In the genomic region with DNA sequence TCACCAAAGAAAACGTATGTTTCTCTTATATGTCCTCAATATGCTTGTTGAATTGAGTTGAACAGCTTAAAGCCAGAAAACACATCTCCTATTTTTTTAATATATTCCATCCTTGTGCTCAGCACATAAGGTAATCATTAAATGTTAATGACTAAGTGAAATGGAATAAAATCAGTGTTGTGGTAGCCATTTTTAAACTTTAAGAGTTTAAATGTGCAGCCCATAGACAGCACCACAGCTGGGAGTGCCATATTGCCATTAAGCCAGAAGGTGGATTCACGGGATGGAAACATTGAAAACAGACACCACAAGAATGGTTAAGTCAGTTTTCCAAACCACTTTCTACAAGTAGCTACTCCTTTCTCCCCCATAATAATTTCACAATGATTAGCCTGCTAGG, we compare ENCODE assay signal across 18 cellular contexts.
DNase-seq lines count a peak whose midpoint lies in the region; TF ChIP-seq lines count a peak whose summit lies in the region.
"Had no signal": no experiment of that assay in that cellular context is flagged by ENCODE, and none has a peak within 500 bp of the region (broad histone marks: within the 10 kb centered on the region; RNA-seq: fewer than 3 reads in every experiment).

No MANE protein-coding gene starts in this region.

- H3K4ac ChIP-seq in H9 (ENCODE audit: low read depth, low read length), result no peak overlapping the region

- no peak overlapping the region for H2BK15ac ChIP-seq in H9 (ENCODE audit: low read depth, low read length)

- H2AK5ac ChIP-seq in H9 (ENCODE audit: insufficient read length, low read length), result no peak overlapping the region

- no peaks in the 10 kb centered on the region for H3K79me1 ChIP-seq in H9 (ENCODE audit: insufficient read depth, low read depth, low read length, poor library complexity, severe bottlenecking)

- no peaks in the 10 kb centered on the region for H3K9me3 ChIP-seq in thyroid gland
- no peaks in the 10 kb centered on the region for H3K9me3 ChIP-seq in H9 (ENCODE audit: control insufficient read depth, low read depth, low read length)
- H3K9me3 ChIP-seq: BE2C had no signal

- no peak overlapping the region for H3K27ac ChIP-seq in brain microvascular endothelial cell
- H3K27ac ChIP-seq in thyroid gland, result no peak overlapping the region
- H3K27ac ChIP-seq in H9 (ENCODE audit: insufficient read length, low read depth, low read length), result no peak overlapping the region
- H3K27ac ChIP-seq: SK-N-MC had no signal

- 0 out of 2 replicates have a peak, but pooled peaks have one; percentile 14 for TF ChIP-seq CTCF in BJ (IDR thresholded peaks at IDR 0.05; ENCODE audit: insufficient read depth, low read depth, low read length)
- TF ChIP-seq CTCF in brain microvascular endothelial cell (IDR thresholded peaks at IDR 0.05; ENCODE audit: low read depth, low read length, missing control alignments), result peak; percentile 2
- TF ChIP-seq CTCF in osteocyte (IDR thresholded peaks at IDR 0.05), result peak; percentile 10
- no peak for TF ChIP-seq CTCF in thyroid gland (IDR thresholded peaks at IDR 0.05)
- TF ChIP-seq CTCF in H9 (conservative IDR thresholded peaks at IDR 0.05), result no peak

- CTCF ChIA-PET in BJ (lab: Yijun Ruan, JAX), result interaction anchor here (0.7 to 2.2 kb wide), 6 partner anchors 11 to 392 kb away, joined by 3 to 15 read pairs (median 5); no protein-coding TSS in a partner anchor

- no peaks in the 10 kb centered on the region for H3K79me2 ChIP-seq in H9 (ENCODE audit: insufficient read depth, low read length)

- H3K4me3 ChIP-seq in BJ (ENCODE audit: low read depth, low read length) (no peak overlapping the region), brain microvascular endothelial cell (ENCODE audit: low read depth, low read length) (no peak overlapping the region), thyroid gland (replicated peaks in 1 of 3) (no peak overlapping the region)
- H3K4me3 ChIP-seq: GM23338, K562, SK-N-MC had no signal

- H3K23me2 ChIP-seq in H9 (ENCODE audit: insufficient read length, low read depth, low read length, poor library complexity, severe bottlenecking), result no peaks in the 10 kb centered on the region

- H4K8ac ChIP-seq in H9 (replicated peaks; ENCODE audit: insufficient read length, low read depth, low read length), result no peak overlapping the region

- no peak overlapping the region for H2AFZ ChIP-seq in H9 (ENCODE audit: low read length)
- H2AFZ ChIP-seq: GM23338 had no signal

- H3K18ac ChIP-seq in H9 (ENCODE audit: insufficient read length, low read depth, low read length), result no peak overlapping the region

- no peak overlapping the region for H2BK5ac ChIP-seq in H9 (ENCODE audit: insufficient read length, low read length)

- H3K56ac ChIP-seq in H9 (ENCODE audit: insufficient read length, low read depth, low read length), result no peak overlapping the region

- POLR2A ChIA-PET in BJ (lab: Charles Lee), result interaction anchor here (0.6 kb wide), 1 partner anchor 1127 kb away, joined by 10 read pairs; no protein-coding TSS in a partner anchor

- H3K27ac Mint-ChIP-seq in osteocyte (ENCODE audit: unreplicated experiment), result no peak overlapping the region
- no peak overlapping the region for H3K27ac Mint-ChIP-seq in H9
- H3K27ac Mint-ChIP-seq: CD4-positive, alpha-beta memory T cell; GM23338; T-cell had no signal

- no peak overlapping the region for H4K91ac ChIP-seq in H9 (ENCODE audit: insufficient read length, low read depth, low read length)

- whole genome bisulfite sequencing in thyroid gland, 2 donors, result 86 to 93% methylated on average over 2 of the region's 2 CpGs
- no CpG with 5 or more reads among the region's 2 CpGs for WGBS in H9 (ENCODE audit: extremely low coverage, insufficient read length, low lambda C conversion rate)

- in situ Hi-C loops in brain microvascular endothelial cell (cut with HindIII; ENCODE audit: low pct_ligation_motif_present, low sequenced_read_pairs), result no loop called here

- H3K4me1 ChIP-seq in thyroid gland (no peaks in the 10 kb centered on the region), H9 (ENCODE audit: insufficient read depth, low read length) (no peaks in the 10 kb centered on the region)
- H3K4me1 ChIP-seq: BE2C had no signal

- no peaks in the 10 kb centered on the region for H3K36me3 ChIP-seq in BJ (ENCODE audit: control insufficient read depth, insufficient read depth, low read length)
- H3K36me3 ChIP-seq in brain microvascular endothelial cell (replicated peaks), result no peaks in the 10 kb centered on the region
- no peaks in the 10 kb centered on the region for H3K36me3 ChIP-seq in thyroid gland
- H3K36me3 ChIP-seq: BE2C had no signal

- no peak overlapping the region for H3K9ac ChIP-seq in H9 (ENCODE audit: extremely low read depth, insufficient read length, low read length)

- H4K5ac ChIP-seq in H9 (ENCODE audit: insufficient read length, low read depth, low read length), result no peak overlapping the region

- no peak overlapping the region for H3T11ph ChIP-seq in H9 (ENCODE audit: low read length)

- H3K4me3 Mint-ChIP-seq in osteocyte (ENCODE audit: unreplicated experiment) (no peak overlapping the region), H9 (no peak overlapping the region)
- H3K4me3 Mint-ChIP-seq: CD4-positive, alpha-beta memory T cell; GM23338; T-cell had no signal

- H3K36me3 Mint-ChIP-seq in osteocyte (ENCODE audit: unreplicated experiment), result no peaks in the 10 kb centered on the region
- H3K36me3 Mint-ChIP-seq in H9 (ENCODE audit: insufficient read depth in 1 of 3, low read depth in 3 of 3), result peaks cover 1 to 19% (median 3%) of the 10 kb centered on the region in 3 experiments; a peak in 4 of 7 replicates

- no peak for TF ChIP-seq POLR2A in thyroid gland (IDR thresholded peaks at IDR 0.05)

- peaks cover 14% of the 10 kb centered on the region for H3K9me3 Mint-ChIP-seq in osteocyte (ENCODE audit: unreplicated experiment)
- peaks cover 6 to 18% of the 10 kb centered on the region in 2 experiments; a peak in 4 of 5 replicates for H3K9me3 Mint-ChIP-seq in H9

- no peaks in the 10 kb centered on the region for H3K4me1 Mint-ChIP-seq in osteocyte (ENCODE audit: unreplicated experiment)
- peaks cover 0 to 5% of the 10 kb centered on the region in 2 experiments; a peak in 2 of 4 replicates for H3K4me1 Mint-ChIP-seq in H9
- H3K4me1 Mint-ChIP-seq: CD4-positive, alpha-beta memory T cell; GM23338; T-cell had no signal

- H2BK120ac ChIP-seq in H9 (ENCODE audit: low read depth, low read length, poor library complexity, severe bottlenecking), result no peak overlapping the region

- H3K23ac ChIP-seq in H9 (ENCODE audit: insufficient read length, low read depth, low read length), result no peak overlapping the region

- H2BK12ac ChIP-seq in H9 (ENCODE audit: insufficient read length, low read depth, low read length), result no peak overlapping the region

- no peak overlapping the region for H3K14ac ChIP-seq in H9 (ENCODE audit: insufficient read depth, low read length)

- H2BK20ac ChIP-seq in H9 (ENCODE audit: low read depth, low read length, poor library complexity, severe bottlenecking), result no peak overlapping the region

- H4K20me1 ChIP-seq in H9 (ENCODE audit: control insufficient read depth, insufficient read depth, insufficient read length), result no peaks in the 10 kb centered on the region

- intact Hi-C loops in thyroid gland (cut with DNase I), result no loop called here

- H3K4me2 ChIP-seq in H9 (ENCODE audit: insufficient read depth, insufficient read length, low read length), result no peak overlapping the region
- H3K4me2 ChIP-seq: GM23338 had no signal

- no peak for DNase-seq in BJ (ENCODE audit: low read depth)
- DNase-seq in GM04504 (ENCODE audit: low read depth), result peak; percentile 13
- DNase-seq in brain microvascular endothelial cell, result no peak
- no peak for DNase-seq in osteocyte (ENCODE audit: extremely low spot score, unreplicated experiment)
- no peak for DNase-seq in SIG-M5 (lab: John Stamatoyannopoulos, UW)
- no peak for DNase-seq in thyroid gland
- DNase-seq in H9, result no peak
- DNase-seq: ACHN; BE2C; Calu3; CD4-positive, alpha-beta memory T cell; NCI-H1105; NCI-H774; Right ventricle myocardium superior; T-cell had no signal

- H3K27me3 Mint-ChIP-seq in osteocyte (ENCODE audit: unreplicated experiment) (no peaks in the 10 kb centered on the region), H9 (ENCODE audit: low read depth) (no peaks in the 10 kb centered on the region)
- H3K27me3 Mint-ChIP-seq: CD4-positive, alpha-beta memory T cell; T-cell had no signal

- H3K27me3 ChIP-seq in BJ (ENCODE audit: control insufficient read depth, insufficient read depth, low read length) (no peaks in the 10 kb centered on the region), brain microvascular endothelial cell (replicated peaks) (no peaks in the 10 kb centered on the region), thyroid gland (no peaks in the 10 kb centered on the region), H9 (ENCODE audit: insufficient read depth, low read length) (no peaks in the 10 kb centered on the region)
- H3K27me3 ChIP-seq: BE2C had no signal

Comparison
In these comparisons a context has a peak if more than half of its experiments do, and no peak if none do; other contexts are left out.
1. CTCF ChIP-seq: peak in BJ (single experiment), brain microvascular endothelial cell (single experiment) and osteocyte (single experiment); none in thyroid gland (0 of 6) and H9 (single experiment).